1 cellular context compared by ENCODE assay signal in genomic region chr17:20992416-20992815, GRCh38.
TF ChIP-seq lines count a peak whose summit lies in the region.

No MANE protein-coding gene starts in this region.

TF ChIP-seq in H1, 55 proteins besides CTCF, POLR2A, EP300 and RAD21 (continued from another document):
- TF ChIP-seq, protein P1, sequence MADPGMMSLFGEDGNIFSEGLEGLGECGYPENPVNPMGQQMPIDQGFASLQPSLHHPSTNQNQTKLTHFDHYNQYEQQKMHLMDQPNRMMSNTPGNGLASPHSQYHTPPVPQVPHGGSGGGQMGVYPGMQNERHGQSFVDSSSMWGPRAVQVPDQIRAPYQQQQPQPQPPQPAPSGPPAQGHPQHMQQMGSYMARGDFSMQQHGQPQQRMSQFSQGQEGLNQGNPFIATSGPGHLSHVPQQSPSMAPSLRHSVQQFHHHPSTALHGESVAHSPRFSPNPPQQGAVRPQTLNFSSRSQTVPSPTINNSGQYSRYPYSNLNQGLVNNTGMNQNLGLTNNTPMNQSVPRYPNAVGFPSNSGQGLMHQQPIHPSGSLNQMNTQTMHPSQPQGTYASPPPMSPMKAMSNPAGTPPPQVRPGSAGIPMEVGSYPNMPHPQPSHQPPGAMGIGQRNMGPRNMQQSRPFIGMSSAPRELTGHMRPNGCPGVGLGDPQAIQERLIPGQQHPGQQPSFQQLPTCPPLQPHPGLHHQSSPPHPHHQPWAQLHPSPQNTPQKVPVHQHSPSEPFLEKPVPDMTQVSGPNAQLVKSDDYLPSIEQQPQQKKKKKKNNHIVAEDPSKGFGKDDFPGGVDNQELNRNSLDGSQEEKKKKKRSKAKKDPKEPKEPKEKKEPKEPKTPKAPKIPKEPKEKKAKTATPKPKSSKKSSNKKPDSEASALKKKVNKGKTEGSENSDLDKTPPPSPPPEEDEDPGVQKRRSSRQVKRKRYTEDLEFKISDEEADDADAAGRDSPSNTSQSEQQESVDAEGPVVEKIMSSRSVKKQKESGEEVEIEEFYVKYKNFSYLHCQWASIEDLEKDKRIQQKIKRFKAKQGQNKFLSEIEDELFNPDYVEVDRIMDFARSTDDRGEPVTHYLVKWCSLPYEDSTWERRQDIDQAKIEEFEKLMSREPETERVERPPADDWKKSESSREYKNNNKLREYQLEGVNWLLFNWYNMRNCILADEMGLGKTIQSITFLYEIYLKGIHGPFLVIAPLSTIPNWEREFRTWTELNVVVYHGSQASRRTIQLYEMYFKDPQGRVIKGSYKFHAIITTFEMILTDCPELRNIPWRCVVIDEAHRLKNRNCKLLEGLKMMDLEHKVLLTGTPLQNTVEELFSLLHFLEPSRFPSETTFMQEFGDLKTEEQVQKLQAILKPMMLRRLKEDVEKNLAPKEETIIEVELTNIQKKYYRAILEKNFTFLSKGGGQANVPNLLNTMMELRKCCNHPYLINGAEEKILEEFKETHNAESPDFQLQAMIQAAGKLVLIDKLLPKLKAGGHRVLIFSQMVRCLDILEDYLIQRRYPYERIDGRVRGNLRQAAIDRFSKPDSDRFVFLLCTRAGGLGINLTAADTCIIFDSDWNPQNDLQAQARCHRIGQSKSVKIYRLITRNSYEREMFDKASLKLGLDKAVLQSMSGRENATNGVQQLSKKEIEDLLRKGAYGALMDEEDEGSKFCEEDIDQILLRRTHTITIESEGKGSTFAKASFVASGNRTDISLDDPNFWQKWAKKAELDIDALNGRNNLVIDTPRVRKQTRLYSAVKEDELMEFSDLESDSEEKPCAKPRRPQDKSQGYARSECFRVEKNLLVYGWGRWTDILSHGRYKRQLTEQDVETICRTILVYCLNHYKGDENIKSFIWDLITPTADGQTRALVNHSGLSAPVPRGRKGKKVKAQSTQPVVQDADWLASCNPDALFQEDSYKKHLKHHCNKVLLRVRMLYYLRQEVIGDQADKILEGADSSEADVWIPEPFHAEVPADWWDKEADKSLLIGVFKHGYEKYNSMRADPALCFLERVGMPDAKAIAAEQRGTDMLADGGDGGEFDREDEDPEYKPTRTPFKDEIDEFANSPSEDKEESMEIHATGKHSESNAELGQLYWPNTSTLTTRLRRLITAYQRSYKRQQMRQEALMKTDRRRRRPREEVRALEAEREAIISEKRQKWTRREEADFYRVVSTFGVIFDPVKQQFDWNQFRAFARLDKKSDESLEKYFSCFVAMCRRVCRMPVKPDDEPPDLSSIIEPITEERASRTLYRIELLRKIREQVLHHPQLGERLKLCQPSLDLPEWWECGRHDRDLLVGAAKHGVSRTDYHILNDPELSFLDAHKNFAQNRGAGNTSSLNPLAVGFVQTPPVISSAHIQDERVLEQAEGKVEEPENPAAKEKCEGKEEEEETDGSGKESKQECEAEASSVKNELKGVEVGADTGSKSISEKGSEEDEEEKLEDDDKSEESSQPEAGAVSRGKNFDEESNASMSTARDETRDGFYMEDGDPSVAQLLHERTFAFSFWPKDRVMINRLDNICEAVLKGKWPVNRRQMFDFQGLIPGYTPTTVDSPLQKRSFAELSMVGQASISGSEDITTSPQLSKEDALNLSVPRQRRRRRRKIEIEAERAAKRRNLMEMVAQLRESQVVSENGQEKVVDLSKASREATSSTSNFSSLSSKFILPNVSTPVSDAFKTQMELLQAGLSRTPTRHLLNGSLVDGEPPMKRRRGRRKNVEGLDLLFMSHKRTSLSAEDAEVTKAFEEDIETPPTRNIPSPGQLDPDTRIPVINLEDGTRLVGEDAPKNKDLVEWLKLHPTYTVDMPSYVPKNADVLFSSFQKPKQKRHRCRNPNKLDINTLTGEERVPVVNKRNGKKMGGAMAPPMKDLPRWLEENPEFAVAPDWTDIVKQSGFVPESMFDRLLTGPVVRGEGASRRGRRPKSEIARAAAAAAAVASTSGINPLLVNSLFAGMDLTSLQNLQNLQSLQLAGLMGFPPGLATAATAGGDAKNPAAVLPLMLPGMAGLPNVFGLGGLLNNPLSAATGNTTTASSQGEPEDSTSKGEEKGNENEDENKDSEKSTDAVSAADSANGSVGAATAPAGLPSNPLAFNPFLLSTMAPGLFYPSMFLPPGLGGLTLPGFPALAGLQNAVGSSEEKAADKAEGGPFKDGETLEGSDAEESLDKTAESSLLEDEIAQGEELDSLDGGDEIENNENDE (IDR thresholded peaks at IDR 0.05; ENCODE audit: insufficient replicate concordance, low read length), result no peak
- TF ChIP-seq RXRA (IDR thresholded peaks at IDR 0.05; ENCODE audit: insufficient read depth, low read depth, low read length), result no peak
